ENCODE assay signal across 1 cellular context in genomic region chr10:21336476-21337170, GRCh38.
TF ChIP-seq lines count a peak whose summit lies in the region.

No MANE protein-coding gene starts in this region.

TF ChIP-seq in H1, 55 proteins besides CTCF, POLR2A, EP300 and RAD21 (continued from another document):
- TF ChIP-seq ATF3 (IDR thresholded peaks at IDR 0.05; ENCODE audit: insufficient read depth, low read depth, low read length) = 0 out of 2 replicates have a peak, but pooled peaks have one; percentile 30
- TF ChIP-seq HDAC6 (IDR thresholded peaks at IDR 0.05; ENCODE audit: low read depth, low read length) = no peak
- no peak for TF ChIP-seq SIRT6 (IDR thresholded peaks at IDR 0.05; ENCODE audit: low read length)
- TF ChIP-seq TEAD4 (IDR thresholded peaks at IDR 0.05; ENCODE audit: low read depth, low read length) = peak; percentile 90
- no peak for TF ChIP-seq TAF1 (IDR thresholded peaks at IDR 0.05; ENCODE audit: low read depth, low read length)
- TF ChIP-seq RBBP5 (IDR thresholded peaks at IDR 0.05; ENCODE audit: borderline replicate concordance, low read depth, low read length) = 0 out of 2 replicates have a peak, but pooled peaks have one; percentile 19
- TF ChIP-seq TBP (IDR thresholded peaks at IDR 0.05; ENCODE audit: low read depth, low read length) = no peak
- no peak for TF ChIP-seq CREB1 (IDR thresholded peaks at IDR 0.05)
- TF ChIP-seq CTBP2 (IDR thresholded peaks at IDR 0.05; ENCODE audit: borderline replicate concordance, insufficient read depth, insufficient read length, low read length) = no peak
- peak; percentile 30 for TF ChIP-seq ASH2L (IDR thresholded peaks at IDR 0.05; ENCODE audit: low read length)
- peak; percentile 99 for TF ChIP-seq JUND (IDR thresholded peaks at IDR 0.05; ENCODE audit: low read length)
- TF ChIP-seq TCF12 (IDR thresholded peaks at IDR 0.05; ENCODE audit: low read depth, low read length) = no peak
- no peak for TF ChIP-seq SRF (IDR thresholded peaks at IDR 0.05; ENCODE audit: low read depth, low read length)
- peak; percentile 98 for TF ChIP-seq JUN (IDR thresholded peaks at IDR 0.05; ENCODE audit: low read depth, low read length)
- TF ChIP-seq CEBPB (IDR thresholded peaks at IDR 0.05; ENCODE audit: low read depth, low read length) = no peak
- TF ChIP-seq POU5F1 (IDR thresholded peaks at IDR 0.05; ENCODE audit: low read depth, low read length) = no peak
- TF ChIP-seq SP2 (IDR thresholded peaks at IDR 0.05; ENCODE audit: low read length) = no peak
